Comparison of ENCODE assay signal across 8 cellular contexts in the genomic region with DNA sequence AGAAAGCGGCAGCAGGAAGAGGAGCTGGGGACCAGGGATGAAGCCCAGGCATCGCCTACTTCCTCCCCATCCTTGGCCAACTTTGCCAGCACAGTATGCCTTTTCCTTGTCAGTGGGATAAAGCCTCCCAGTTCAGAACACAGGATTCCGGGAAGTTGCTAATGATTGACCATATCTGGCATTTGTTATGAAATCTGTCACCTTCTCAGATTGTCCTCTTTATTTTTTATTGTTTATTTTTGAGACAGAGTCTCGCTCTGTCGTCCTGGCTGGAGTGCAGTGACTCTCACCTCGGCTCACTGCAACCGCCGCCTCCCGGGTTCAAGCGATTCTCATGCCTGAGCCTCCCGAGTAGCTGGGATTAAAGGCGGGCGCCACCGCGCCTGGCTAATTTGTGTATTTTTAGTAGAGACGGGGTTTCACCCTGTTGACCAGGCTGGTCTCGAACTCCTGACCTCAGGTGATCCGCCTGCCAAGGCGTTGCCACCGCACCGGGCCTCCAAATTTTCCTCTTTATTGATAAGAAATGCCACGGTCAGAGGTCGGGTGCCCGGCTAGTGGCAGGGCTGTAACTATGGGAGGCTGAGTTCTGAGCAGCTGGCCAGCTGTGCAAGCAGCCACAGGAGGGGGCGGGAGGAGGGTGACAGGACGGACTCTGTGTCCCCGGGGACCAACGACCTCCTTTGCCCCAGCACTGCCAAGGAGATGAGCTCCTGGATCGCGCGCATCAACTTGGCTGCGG. TPM values are rescaled to one million over a fixed set of nuclear protein-coding genes. Genes with fewer than 3 reads are reported as not detected.
DNase-seq lines count a peak whose midpoint lies in the region; ATAC-seq, FAIRE-seq and TF ChIP-seq lines count a peak whose summit lies in the region.

No MANE protein-coding gene starts in this region.

- H3K4me1 ChIP-seq in H9 (ENCODE audit: insufficient read depth, low read length) (no peaks in the 10 kb centered on the region), ascending aorta (no peaks in the 10 kb centered on the region), keratinocyte (ENCODE audit: control insufficient read depth, extremely low read depth, insufficient read depth, low read length) (peaks cover 34% of the 10 kb centered on the region), smooth muscle cell (ENCODE audit: low read depth) (peaks cover 7% of the 10 kb centered on the region)

- no peak overlapping the region for H3K14ac ChIP-seq in H9 (ENCODE audit: insufficient read depth, low read length)

- no peak overlapping the region for H2AFZ ChIP-seq in H9 (ENCODE audit: low read length)
- peak overlapping the region; percentile 83 for H2AFZ ChIP-seq in keratinocyte (ENCODE audit: control insufficient read depth, low read length)
- peak overlapping the region; percentile 90 for H2AFZ ChIP-seq in smooth muscle cell (ENCODE audit: low read depth)

- H3K9me3 ChIP-seq in H9 (ENCODE audit: control insufficient read depth, low read depth, low read length) (no peaks in the 10 kb centered on the region), ascending aorta (no peaks in the 10 kb centered on the region), keratinocyte (ENCODE audit: control insufficient read depth, low read depth, low read length) (no peaks in the 10 kb centered on the region), smooth muscle cell (replicated peaks; ENCODE audit: low read depth) (no peaks in the 10 kb centered on the region)

- DNase-seq in H9 (peak; percentile 16), ascending aorta (ENCODE audit: low spot score in 2 of 2) (no peak), keratinocyte (ENCODE audit: low read depth, low spot score) (no peak), smooth muscle cell (lab: John Stamatoyannopoulos, UW; ENCODE audit: unreplicated experiment) (no peak), LoVo (ENCODE audit: low spot score) (no peak)
- DNase-seq in stimulated activated CD4-positive, alpha-beta T cell treated with anti-CD3 and anti-CD28 coated beads, Interleukin-1b, Interleukin-23, amount 100 ng/mL, for 48 hours = no peak
- DNase-seq in stimulated activated CD4-positive, alpha-beta T cell treated with anti-CD3 and anti-CD28 coated beads, Interleukin-2, amount 100 ng/mL, for 48 hours = no peak

- H4K5ac ChIP-seq in H9 (ENCODE audit: insufficient read length, low read depth, low read length) = no peak overlapping the region

- no peak for ATAC-seq in HG02970 (IDR thresholded peaks at IDR 0.05; ENCODE audit: low FRiP score, unreplicated experiment)

- H3K4me1 Mint-ChIP-seq in H9 = no peaks in the 10 kb centered on the region; a peak in 1 of 4 replicates

- H4K20me1 ChIP-seq in H9 (ENCODE audit: control insufficient read depth, insufficient read depth, insufficient read length) (no peaks in the 10 kb centered on the region), keratinocyte (ENCODE audit: control insufficient read depth, extremely low read depth, insufficient read depth, low read length) (no peaks in the 10 kb centered on the region), smooth muscle cell (ENCODE audit: low read depth) (no peaks in the 10 kb centered on the region)

- H3K23me2 ChIP-seq in H9 (ENCODE audit: insufficient read length, low read depth, low read length, poor library complexity, severe bottlenecking) = no peaks in the 10 kb centered on the region

- H2BK120ac ChIP-seq in H9 (ENCODE audit: low read depth, low read length, poor library complexity, severe bottlenecking) = no peak overlapping the region

- TF ChIP-seq CTCF in H9 (conservative IDR thresholded peaks at IDR 0.05) (no peak), ascending aorta (IDR thresholded peaks at IDR 0.05) (no peak), keratinocyte (optimal IDR thresholded peaks at IDR 0.05 in 1 of 3, IDR thresholded peaks at IDR 0.05 in 1 of 3, conservative IDR thresholded peaks at IDR 0.05 in 1 of 3; ENCODE audit: extremely low read depth in 1 of 3, insufficient read depth in 2 of 3, low read length in 3 of 3) (no peak), smooth muscle cell (IDR thresholded peaks at IDR 0.05; ENCODE audit: borderline replicate concordance, insufficient read depth, poor library complexity, severe bottlenecking) (no peak)

- no peaks in the 10 kb centered on the region for H3K79me1 ChIP-seq in H9 (ENCODE audit: insufficient read depth, low read depth, low read length, poor library complexity, severe bottlenecking)

- H3K23ac ChIP-seq in H9 (ENCODE audit: insufficient read length, low read depth, low read length) = no peak overlapping the region

- no peaks in the 10 kb centered on the region for H3F3A ChIP-seq in smooth muscle cell (ENCODE audit: low read depth)

- H3K9me1 ChIP-seq in keratinocyte (ENCODE audit: control insufficient read depth, extremely low read depth, insufficient read depth, low read length) = no peaks in the 10 kb centered on the region

- no peak overlapping the region for H2BK20ac ChIP-seq in H9 (ENCODE audit: low read depth, low read length, poor library complexity, severe bottlenecking)

- H2BK12ac ChIP-seq in H9 (ENCODE audit: insufficient read length, low read depth, low read length) = no peak overlapping the region

- H3K4me2 ChIP-seq in H9 (ENCODE audit: insufficient read depth, insufficient read length, low read length) = peak overlapping the region; percentile 33
- H3K4me2 ChIP-seq in keratinocyte (ENCODE audit: control insufficient read depth, extremely low read depth, insufficient read depth, low read depth, low read length) = peak overlapping the region; percentile 96
- peak overlapping the region; percentile 87 for H3K4me2 ChIP-seq in smooth muscle cell

- no peak for FAIRE-seq in keratinocyte (lab: Jason Lieb, UNC)

- H3K27me3 ChIP-seq in H9 (ENCODE audit: insufficient read depth, low read length) (no peaks in the 10 kb centered on the region), ascending aorta (no peaks in the 10 kb centered on the region), keratinocyte (ENCODE audit: control insufficient read depth, extremely low read depth, insufficient read depth, low read length) (no peaks in the 10 kb centered on the region), smooth muscle cell (ENCODE audit: low read depth) (no peaks in the 10 kb centered on the region)

- H4K91ac ChIP-seq in H9 (ENCODE audit: insufficient read length, low read depth, low read length) = no peak overlapping the region

- no peak overlapping the region for H4K8ac ChIP-seq in H9 (replicated peaks; ENCODE audit: insufficient read length, low read depth, low read length)

- no peaks in the 10 kb centered on the region for H3K9me3 Mint-ChIP-seq in H9

- no peak overlapping the region for H3K9ac ChIP-seq in H9 (ENCODE audit: extremely low read depth, insufficient read length, low read length)
- H3K9ac ChIP-seq in keratinocyte (ENCODE audit: control insufficient read depth, extremely low read depth, insufficient read depth, low read length) = peak overlapping the region; percentile 84
- H3K9ac ChIP-seq in smooth muscle cell (ENCODE audit: low read depth) = no peak overlapping the region

- H3K56ac ChIP-seq in H9 (ENCODE audit: insufficient read length, low read depth, low read length) = no peak overlapping the region

- no peak overlapping the region for H3K27ac Mint-ChIP-seq in H9

- H3T11ph ChIP-seq in H9 (ENCODE audit: low read length) = no peak overlapping the region

- no peak overlapping the region for H2AK5ac ChIP-seq in H9 (ENCODE audit: insufficient read length, low read length)

- no peaks in the 10 kb centered on the region for H3K79me2 ChIP-seq in H9 (ENCODE audit: insufficient read depth, low read length)
- H3K79me2 ChIP-seq in keratinocyte (ENCODE audit: control insufficient read depth, insufficient read depth, low read length) = peaks cover 8% of the 10 kb centered on the region
- H3K79me2 ChIP-seq in smooth muscle cell (ENCODE audit: low read depth) = no peaks in the 10 kb centered on the region

- H2BK5ac ChIP-seq in H9 (ENCODE audit: insufficient read length, low read length) = no peak overlapping the region

- H3K18ac ChIP-seq in H9 (ENCODE audit: insufficient read length, low read depth, low read length) = no peak overlapping the region

- no peak overlapping the region for H3K27ac ChIP-seq in H9 (ENCODE audit: insufficient read length, low read depth, low read length)
- H3K27ac ChIP-seq in ascending aorta = no peak overlapping the region
- peak overlapping the region; percentile 90 for H3K27ac ChIP-seq in keratinocyte (ENCODE audit: control insufficient read depth, insufficient read depth, low read length)
- no peak overlapping the region for H3K27ac ChIP-seq in smooth muscle cell (ENCODE audit: low read depth)

- H3K36me3 Mint-ChIP-seq in H9 (ENCODE audit: insufficient read depth in 1 of 3, low read depth in 3 of 3) = no peaks in the 10 kb centered on the region

- H3K4me3 Mint-ChIP-seq in H9 = peak overlapping the region; percentile 66 to 78

- no CpG with 5 or more reads among the region's 32 CpGs for WGBS in H9 (ENCODE audit: extremely low coverage, insufficient read length, low lambda C conversion rate)
- 60% methylated on average over 32 of the region's 32 CpGs for WGBS in smooth muscle cell (ENCODE audit: low lambda C conversion rate)

- H3K36me3 ChIP-seq in ascending aorta = no peaks in the 10 kb centered on the region
- H3K36me3 ChIP-seq in keratinocyte (ENCODE audit: control insufficient read depth in 2 of 2, extremely low read depth in 1 of 2, insufficient read depth in 2 of 2, low read length in 2 of 2) = peaks cover 17 to 18% of the 10 kb centered on the region in 2 experiments
- H3K36me3 ChIP-seq in smooth muscle cell (ENCODE audit: low read depth) = no peaks in the 10 kb centered on the region

- dilution Hi-C loops in keratinocyte (cut with MboI; ENCODE audit: extremely low pct_ligation_motif_present, low sequenced_read_pairs) = no loop called here

- peaks cover 43% of the 10 kb centered on the region for H3K27me3 Mint-ChIP-seq in H9 (ENCODE audit: low read depth)

- intact Hi-C loops in ascending aorta (cut with DNase I) = loop anchor here (2.0 kb wide), 1 partner anchor 51 kb away; no protein-coding TSS in a partner anchor

- no peak overlapping the region for H3K4ac ChIP-seq in H9 (ENCODE audit: low read depth, low read length)

- peak overlapping the region; percentile 75 to 87 for H3K4me3 ChIP-seq in ascending aorta
- peak overlapping the region; percentile 50 to 73 (median 65) for H3K4me3 ChIP-seq in keratinocyte (ENCODE audit: control insufficient read depth in 2 of 3, extremely low read depth in 1 of 3, insufficient read depth in 2 of 3, low read depth in 1 of 3, low read length in 3 of 3)
- H3K4me3 ChIP-seq in smooth muscle cell = peak overlapping the region; percentile 73

- no peak overlapping the region for H2BK15ac ChIP-seq in H9 (ENCODE audit: low read depth, low read length)

RNA-seq across cellular contexts. Expression of gene PSD4, which starts 24.4 kb away (rescaled TPM):
- total RNA-seq in H9 (2021) (1.0 and 1.5 TPM in 2 replicates), ascending aorta (11.2 TPM), smooth muscle cell (7.3 and 9.3 TPM in 2 replicates)
- polyA plus RNA-seq in keratinocyte (10.4 to 17.3 TPM (median 11.1 TPM) in 3 replicates), smooth muscle cell (7.8 and 9.5 TPM in 2 replicates)
- 5.4 TPM for polyA plus RNA-seq in keratinocyte (2011; ENCODE audit: low read depth)
- 6.9 and 11.2 TPM in 2 replicates for polyA plus RNA-seq in keratinocyte (2011; cell fraction: cytosol; rRNA removed)
- 21.6 and 30.7 TPM in 2 replicates for polyA plus RNA-seq in keratinocyte (2011; cell fraction: nucleus; rRNA removed)
- 10.6 and 23.6 TPM in 2 replicates for polyA plus RNA-seq in keratinocyte (2012; ENCODE audit: low replicate concordance)
- polyA minus RNA-seq in keratinocyte = 14.9 to 39.8 TPM (median 17.4 TPM) in 3 replicates
- 12.9 TPM for polyA minus RNA-seq in keratinocyte (2011; cell fraction: cytosol; rRNA and poly(A)+ RNA removed)
- 17.8 and 23.5 TPM in 2 replicates for polyA minus RNA-seq in keratinocyte (2011; cell fraction: nucleus; rRNA and poly(A)+ RNA removed)

Comparison
In these comparisons a context has a peak if more than half of its experiments do, and no peak if none do; other contexts are left out.
1. H3K4me2 ChIP-seq: peak in every context shown above with its lines; median percentile 96 in keratinocyte; 87 in smooth muscle cell; 33 in H9.